1 cellular context compared by ENCODE assay signal in the genomic region with DNA sequence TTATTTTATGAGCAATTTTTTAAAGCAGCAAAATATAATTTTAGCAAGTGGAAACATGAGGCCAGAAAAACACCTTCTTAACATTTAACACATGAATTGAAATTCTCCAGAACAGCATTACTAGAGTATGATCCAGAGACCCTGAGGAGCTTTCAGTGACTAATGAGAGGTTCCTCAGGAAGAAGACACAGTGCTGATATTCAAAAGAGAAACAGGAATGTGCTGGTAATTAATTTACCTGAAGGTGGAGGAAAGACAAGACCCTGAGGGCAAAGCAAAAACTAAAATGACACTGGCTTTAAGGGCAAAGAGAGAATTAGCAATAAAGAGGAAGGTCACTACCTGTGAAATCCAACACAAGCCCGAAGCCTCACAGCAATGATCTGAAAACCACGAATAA.
TF ChIP-seq lines count a peak whose summit lies in the region.

No MANE protein-coding gene starts in this region.

TF ChIP-seq in GM23338, 12 proteins besides CTCF, POLR2A, EP300 and RAD21:
- TF ChIP-seq, protein P1, sequence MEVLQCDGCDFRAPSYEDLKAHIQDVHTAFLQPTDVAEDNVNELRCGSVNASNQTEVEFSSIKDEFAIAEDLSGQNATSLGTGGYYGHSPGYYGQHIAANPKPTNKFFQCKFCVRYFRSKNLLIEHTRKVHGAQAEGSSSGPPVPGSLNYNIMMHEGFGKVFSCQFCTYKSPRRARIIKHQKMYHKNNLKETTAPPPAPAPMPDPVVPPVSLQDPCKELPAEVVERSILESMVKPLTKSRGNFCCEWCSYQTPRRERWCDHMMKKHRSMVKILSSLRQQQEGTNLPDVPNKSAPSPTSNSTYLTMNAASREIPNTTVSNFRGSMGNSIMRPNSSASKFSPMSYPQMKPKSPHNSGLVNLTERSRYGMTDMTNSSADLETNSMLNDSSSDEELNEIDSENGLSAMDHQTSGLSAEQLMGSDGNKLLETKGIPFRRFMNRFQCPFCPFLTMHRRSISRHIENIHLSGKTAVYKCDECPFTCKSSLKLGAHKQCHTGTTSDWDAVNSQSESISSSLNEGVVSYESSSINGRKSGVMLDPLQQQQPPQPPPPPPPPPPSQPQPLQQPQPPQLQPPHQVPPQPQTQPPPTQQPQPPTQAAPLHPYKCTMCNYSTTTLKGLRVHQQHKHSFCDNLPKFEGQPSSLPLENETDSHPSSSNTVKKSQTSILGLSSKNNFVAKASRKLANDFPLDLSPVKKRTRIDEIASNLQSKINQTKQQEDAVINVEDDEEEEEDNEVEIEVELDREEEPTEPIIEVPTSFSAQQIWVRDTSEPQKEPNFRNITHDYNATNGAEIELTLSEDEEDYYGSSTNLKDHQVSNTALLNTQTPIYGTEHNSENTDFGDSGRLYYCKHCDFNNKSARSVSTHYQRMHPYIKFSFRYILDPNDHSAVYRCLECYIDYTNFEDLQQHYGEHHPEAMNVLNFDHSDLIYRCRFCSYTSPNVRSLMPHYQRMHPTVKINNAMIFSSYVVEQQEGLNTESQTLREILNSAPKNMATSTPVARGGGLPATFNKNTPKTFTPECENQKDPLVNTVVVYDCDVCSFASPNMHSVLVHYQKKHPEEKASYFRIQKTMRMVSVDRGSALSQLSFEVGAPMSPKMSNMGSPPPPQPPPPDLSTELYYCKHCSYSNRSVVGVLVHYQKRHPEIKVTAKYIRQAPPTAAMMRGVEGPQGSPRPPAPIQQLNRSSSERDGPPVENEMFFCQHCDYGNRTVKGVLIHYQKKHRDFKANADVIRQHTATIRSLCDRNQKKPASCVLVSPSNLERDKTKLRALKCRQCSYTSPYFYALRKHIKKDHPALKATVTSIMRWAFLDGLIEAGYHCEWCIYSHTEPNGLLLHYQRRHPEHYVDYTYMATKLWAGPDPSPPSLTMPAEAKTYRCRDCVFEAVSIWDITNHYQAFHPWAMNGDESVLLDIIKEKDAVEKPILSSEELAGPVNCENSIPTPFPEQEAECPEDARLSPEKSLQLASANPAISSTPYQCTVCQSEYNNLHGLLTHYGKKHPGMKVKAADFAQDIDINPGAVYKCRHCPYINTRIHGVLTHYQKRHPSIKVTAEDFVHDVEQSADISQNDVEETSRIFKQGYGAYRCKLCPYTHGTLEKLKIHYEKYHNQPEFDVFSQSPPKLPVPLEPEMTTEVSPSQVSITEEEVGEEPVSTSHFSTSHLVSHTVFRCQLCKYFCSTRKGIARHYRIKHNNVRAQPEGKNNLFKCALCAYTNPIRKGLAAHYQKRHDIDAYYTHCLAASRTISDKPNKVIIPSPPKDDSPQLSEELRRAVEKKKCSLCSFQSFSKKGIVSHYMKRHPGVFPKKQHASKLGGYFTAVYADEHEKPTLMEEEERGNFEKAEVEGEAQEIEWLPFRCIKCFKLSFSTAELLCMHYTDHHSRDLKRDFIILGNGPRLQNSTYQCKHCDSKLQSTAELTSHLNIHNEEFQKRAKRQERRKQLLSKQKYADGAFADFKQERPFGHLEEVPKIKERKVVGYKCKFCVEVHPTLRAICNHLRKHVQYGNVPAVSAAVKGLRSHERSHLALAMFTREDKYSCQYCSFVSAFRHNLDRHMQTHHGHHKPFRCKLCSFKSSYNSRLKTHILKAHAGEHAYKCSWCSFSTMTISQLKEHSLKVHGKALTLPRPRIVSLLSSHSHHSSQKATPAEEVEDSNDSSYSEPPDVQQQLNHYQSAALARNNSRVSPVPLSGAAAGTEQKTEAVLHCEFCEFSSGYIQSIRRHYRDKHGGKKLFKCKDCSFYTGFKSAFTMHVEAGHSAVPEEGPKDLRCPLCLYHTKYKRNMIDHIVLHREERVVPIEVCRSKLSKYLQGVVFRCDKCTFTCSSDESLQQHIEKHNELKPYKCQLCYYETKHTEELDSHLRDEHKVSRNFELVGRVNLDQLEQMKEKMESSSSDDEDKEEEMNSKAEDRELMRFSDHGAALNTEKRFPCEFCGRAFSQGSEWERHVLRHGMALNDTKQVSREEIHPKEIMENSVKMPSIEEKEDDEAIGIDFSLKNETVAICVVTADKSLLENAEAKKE (CRISPR knock-in tag; IDR thresholded peaks at IDR 0.05) = no peak
- TF ChIP-seq ETS1 (IDR thresholded peaks at IDR 0.05) (no peak), ZNF331 (CRISPR knock-in tag; IDR thresholded peaks at IDR 0.05; ENCODE audit: low read depth) (no peak), EZH2 (IDR thresholded peaks at IDR 0.05; ENCODE audit: low read depth, unreplicated experiment) (no peak), JUNB (IDR thresholded peaks at IDR 0.05; ENCODE audit: unreplicated experiment) (no peak), EZH2phosphoT487 (IDR thresholded peaks at IDR 0.05; ENCODE audit: unreplicated experiment) (no peak), NANOG (IDR thresholded peaks at IDR 0.05; ENCODE audit: borderline replicate concordance) (no peak), POLR2AphosphoS5 (IDR thresholded peaks at IDR 0.05; ENCODE audit: low read depth) (no peak)
- TF ChIP-seq, protein P2, sequence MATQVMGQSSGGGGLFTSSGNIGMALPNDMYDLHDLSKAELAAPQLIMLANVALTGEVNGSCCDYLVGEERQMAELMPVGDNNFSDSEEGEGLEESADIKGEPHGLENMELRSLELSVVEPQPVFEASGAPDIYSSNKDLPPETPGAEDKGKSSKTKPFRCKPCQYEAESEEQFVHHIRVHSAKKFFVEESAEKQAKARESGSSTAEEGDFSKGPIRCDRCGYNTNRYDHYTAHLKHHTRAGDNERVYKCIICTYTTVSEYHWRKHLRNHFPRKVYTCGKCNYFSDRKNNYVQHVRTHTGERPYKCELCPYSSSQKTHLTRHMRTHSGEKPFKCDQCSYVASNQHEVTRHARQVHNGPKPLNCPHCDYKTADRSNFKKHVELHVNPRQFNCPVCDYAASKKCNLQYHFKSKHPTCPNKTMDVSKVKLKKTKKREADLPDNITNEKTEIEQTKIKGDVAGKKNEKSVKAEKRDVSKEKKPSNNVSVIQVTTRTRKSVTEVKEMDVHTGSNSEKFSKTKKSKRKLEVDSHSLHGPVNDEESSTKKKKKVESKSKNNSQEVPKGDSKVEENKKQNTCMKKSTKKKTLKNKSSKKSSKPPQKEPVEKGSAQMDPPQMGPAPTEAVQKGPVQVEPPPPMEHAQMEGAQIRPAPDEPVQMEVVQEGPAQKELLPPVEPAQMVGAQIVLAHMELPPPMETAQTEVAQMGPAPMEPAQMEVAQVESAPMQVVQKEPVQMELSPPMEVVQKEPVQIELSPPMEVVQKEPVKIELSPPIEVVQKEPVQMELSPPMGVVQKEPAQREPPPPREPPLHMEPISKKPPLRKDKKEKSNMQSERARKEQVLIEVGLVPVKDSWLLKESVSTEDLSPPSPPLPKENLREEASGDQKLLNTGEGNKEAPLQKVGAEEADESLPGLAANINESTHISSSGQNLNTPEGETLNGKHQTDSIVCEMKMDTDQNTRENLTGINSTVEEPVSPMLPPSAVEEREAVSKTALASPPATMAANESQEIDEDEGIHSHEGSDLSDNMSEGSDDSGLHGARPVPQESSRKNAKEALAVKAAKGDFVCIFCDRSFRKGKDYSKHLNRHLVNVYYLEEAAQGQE (IDR thresholded peaks at IDR 0.05; ENCODE audit: unreplicated experiment) = no peak
